ENCODE assay signal across 1 cellular context in the genomic region with DNA sequence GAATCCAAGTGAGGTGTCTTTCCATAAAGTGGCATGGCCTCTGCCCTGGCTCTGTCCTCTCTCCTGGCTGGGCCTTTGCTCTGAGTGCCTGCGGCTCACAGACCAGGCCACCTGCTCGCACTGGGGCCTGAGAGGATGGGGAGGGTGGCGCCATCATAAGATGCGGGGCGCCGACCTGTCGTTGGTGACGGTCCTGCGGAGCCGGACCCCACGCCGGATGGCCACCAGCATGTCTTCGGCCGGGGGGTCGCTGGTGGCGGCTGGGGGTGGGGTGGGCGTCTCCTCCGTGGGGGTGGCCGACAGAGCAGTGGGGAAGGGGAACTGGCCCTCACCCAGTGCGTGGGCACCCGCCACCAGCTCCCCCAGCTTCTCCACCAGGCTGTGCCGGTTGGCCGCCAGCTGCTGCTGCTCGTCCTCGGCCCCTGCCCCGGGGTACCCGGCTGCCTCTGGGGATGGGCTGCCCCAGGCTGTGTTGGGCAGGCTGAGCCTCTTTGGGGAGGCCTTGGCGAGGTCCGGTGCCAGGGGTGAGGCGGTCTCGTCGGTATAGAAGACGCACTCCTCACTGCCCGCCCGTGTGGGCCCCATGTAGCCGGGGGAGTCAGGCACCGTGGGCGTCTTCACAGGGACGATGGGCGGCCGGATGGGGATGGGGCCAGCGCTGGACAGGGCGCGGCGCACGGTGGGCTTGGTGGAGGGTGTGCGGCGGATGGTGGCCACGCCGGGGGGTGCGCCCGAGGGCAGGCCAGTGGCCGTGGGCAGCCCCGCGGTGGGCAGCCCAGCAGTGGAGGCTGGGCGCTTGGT.
TF ChIP-seq lines count a peak whose summit lies in the region.

No MANE protein-coding gene starts in this region.

TF ChIP-seq in endothelial cell of umbilical vein, 7 proteins besides CTCF, POLR2A, EP300 and RAD21:
- TF ChIP-seq FOS (IDR thresholded peaks at IDR 0.05; ENCODE audit: borderline replicate concordance, insufficient read depth, low read length) (no peak), GATA2 (IDR thresholded peaks at IDR 0.05; ENCODE audit: insufficient read depth, insufficient read length, low read depth, low read length) (no peak), EZH2 (IDR thresholded peaks at IDR 0.05; ENCODE audit: borderline replicate concordance, low read depth, low read length, severe bottlenecking) (no peak), JUN (IDR thresholded peaks at IDR 0.05; ENCODE audit: borderline replicate concordance, insufficient read depth, insufficient read length, low read depth) (no peak), MYC (IDR thresholded peaks at IDR 0.05; ENCODE audit: low read depth, low read length) (no peak), MAX (IDR thresholded peaks at IDR 0.05; ENCODE audit: insufficient read depth, insufficient read length) (no peak), POLR2AphosphoS5 (IDR thresholded peaks at IDR 0.05; ENCODE audit: insufficient read depth, low read depth, low read length) (no peak)
